In the genomic region with DNA sequence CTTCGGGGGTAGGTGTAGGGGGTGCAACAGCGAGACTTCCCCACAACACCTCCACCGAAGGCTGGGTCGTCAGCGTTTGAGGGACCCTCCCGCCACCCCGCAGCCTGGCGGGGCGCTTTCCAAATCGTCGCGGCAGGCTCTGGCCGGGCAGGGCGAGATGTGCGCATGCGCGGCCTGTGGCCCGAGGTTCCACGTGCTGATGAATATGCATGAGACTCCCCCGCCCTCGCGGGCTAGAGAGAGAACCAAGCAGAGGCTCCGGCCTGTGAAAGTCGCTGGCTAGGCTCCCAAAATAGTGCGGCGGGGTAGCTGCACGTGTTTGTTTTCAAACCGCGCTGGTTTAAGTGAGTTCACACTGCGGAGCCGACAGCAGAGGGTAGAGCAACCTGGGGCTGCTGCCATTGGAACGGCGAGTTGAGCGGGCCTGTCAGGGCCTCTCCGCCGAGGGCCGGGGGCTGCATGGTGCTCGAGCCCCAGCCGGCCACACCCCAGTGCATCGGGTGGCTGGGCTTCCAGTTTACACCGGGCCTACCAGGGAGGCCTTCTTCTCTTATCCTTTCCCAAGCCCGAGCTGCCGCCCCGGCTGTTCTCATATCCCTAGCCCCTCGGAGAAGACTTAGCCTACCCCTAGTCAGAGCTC, we compare ENCODE assay signal across 9 cellular contexts. TPM values are rescaled to one million over a fixed set of nuclear protein-coding genes. Genes with fewer than 3 reads are reported as not detected.
A peak's percentile ranks its signal among the peaks of the same experiment; 100 is the strongest.
DNase-seq lines count a peak whose midpoint lies in the region; TF ChIP-seq lines count a peak whose summit lies in the region.
"Had no signal": no experiment of that assay in that cellular context is flagged by ENCODE, and none has a peak within 500 bp of the region (broad histone marks: within the 10 kb centered on the region; RNA-seq: fewer than 3 reads in every experiment).

No MANE protein-coding gene starts in this region.

- H3K36me3 ChIP-seq in suprapubic skin = no peaks in the 10 kb centered on the region

- intact Hi-C loops in activated CD4-positive, alpha-beta T cell treated with anti-CD3 and anti-CD28 coated beads, Interleukin-2, amount 10 ng/mL, durations not matched to agents 24 days and 14 days (cut with micrococcal nuclease) = loop anchor here (5.0 kb wide), 1 partner anchor 42 kb away; no protein-coding TSS in a partner anchor

- no peak overlapping the region for H3K27ac ChIP-seq in suprapubic skin

- H3K4me1 Mint-ChIP-seq in activated CD4-positive, alpha-beta T cell treated with anti-CD3 and anti-CD28 coated beads, Interleukin-2, amount 10 ng/mL, durations not matched to agents 24 days and 14 days = no peaks in the 10 kb centered on the region

- peaks cover 25% of the 10 kb centered on the region for H3K4me1 ChIP-seq in suprapubic skin

- TF ChIP-seq EP300 in suprapubic skin (IDR thresholded peaks at IDR 0.05) = no peak

- DNase-seq in NCI-H748 (lab: John Stamatoyannopoulos, UW; ENCODE audit: unreplicated experiment) (peak; percentile 62), NCI-H748 treated with DMSO at 0.1 percent for 48 hours (lab: John Stamatoyannopoulos, UW) (no peak), brain pericyte (ENCODE audit: low read depth, low spot score) (peak; percentile 97), left kidney (ENCODE audit: low read depth, low spot score) (peak; percentile 88), suprapubic skin (ENCODE audit: low spot score in 2 of 2) (no peak), GDM1 (lab: John Stamatoyannopoulos, UW) (no peak)
- DNase-seq in stimulated activated CD4-positive, alpha-beta T cell treated with anti-CD3 and anti-CD28 coated beads, Interleukin-4, amount 100 ng/mL, for 24 hours = no peak
- no peak for DNase-seq in activated CD4-positive, alpha-beta T cell treated with anti-CD3 and anti-CD28 coated beads, Interleukin-2, amount 10 ng/mL, durations not matched to agents 24 days and 14 days

- peaks cover 21% of the 10 kb centered on the region for H3K9me3 Mint-ChIP-seq in activated CD4-positive, alpha-beta T cell treated with anti-CD3 and anti-CD28 coated beads, Interleukin-2, amount 10 ng/mL, durations not matched to agents 24 days and 14 days

- no peaks in the 10 kb centered on the region for H3K9me3 ChIP-seq in suprapubic skin

- WGBS in suprapubic skin = 9% methylated on average over 27 of the region's 45 CpGs

- H3K36me3 Mint-ChIP-seq in activated CD4-positive, alpha-beta T cell treated with anti-CD3 and anti-CD28 coated beads, Interleukin-2, amount 10 ng/mL, durations not matched to agents 24 days and 14 days (ENCODE audit: low read depth) = no peaks in the 10 kb centered on the region

- no peak for TF ChIP-seq POLR2A in suprapubic skin (IDR thresholded peaks at IDR 0.05)

- H3K27me3 Mint-ChIP-seq in activated CD4-positive, alpha-beta T cell treated with anti-CD3 and anti-CD28 coated beads, Interleukin-2, amount 10 ng/mL, durations not matched to agents 24 days and 14 days = peaks cover 71% of the 10 kb centered on the region

- peaks cover 100% of the 10 kb centered on the region for H3K27me3 ChIP-seq in suprapubic skin

- H3K4me3 ChIP-seq in suprapubic skin = peak overlapping the region; percentile 35

- H3K27ac Mint-ChIP-seq in activated CD4-positive, alpha-beta T cell treated with anti-CD3 and anti-CD28 coated beads, Interleukin-2, amount 10 ng/mL, durations not matched to agents 24 days and 14 days = no peak overlapping the region
- H3K27ac Mint-ChIP-seq: dendritic cell treated with granulocyte-macrophage colony-stimulating factor and Interleukin-4, amounts not matched to agents 40 ng/mL and 50 ng/mL, for 4 days had no signal

- H3K4me3 Mint-ChIP-seq in activated CD4-positive, alpha-beta T cell treated with anti-CD3 and anti-CD28 coated beads, Interleukin-2, amount 10 ng/mL, durations not matched to agents 24 days and 14 days = no peak overlapping the region
- H3K4me3 Mint-ChIP-seq: dendritic cell treated with granulocyte-macrophage colony-stimulating factor and Interleukin-4, amounts not matched to agents 40 ng/mL and 50 ng/mL, for 4 days had no signal

- TF ChIP-seq CTCF in suprapubic skin (IDR thresholded peaks at IDR 0.05) = no peak

RNA-seq across cellular contexts. Expression of gene ZIC1, which starts 10.0 kb away (rescaled TPM):
- 1 to 10 TPM in 1 of 4 donors, not detected in 3; 3.9 TPM for total RNA-seq in suprapubic skin
- not detected in 2 replicates for total RNA-seq in activated CD4-positive, alpha-beta T cell treated with anti-CD3 and anti-CD28 coated beads, Interleukin-2, amount 10 ng/mL, durations not matched to agents 24 days and 14 days

RNA-seq across cellular contexts. Expression of gene ZIC4, which starts 12.8 kb away (rescaled TPM):
- not detected for total RNA-seq in suprapubic skin
- not detected in 2 replicates for total RNA-seq in activated CD4-positive, alpha-beta T cell treated with anti-CD3 and anti-CD28 coated beads, Interleukin-2, amount 10 ng/mL, durations not matched to agents 24 days and 14 days

Comparison
In these comparisons a context has a peak if more than half of its experiments do, and no peak if none do; other contexts are left out.
1. DNase-seq: peak in NCI-H748 (single experiment), brain pericyte (single experiment) and left kidney (single experiment); none in NCI-H748 treated with DMSO at 0.1 percent for 48 hours (single experiment), suprapubic skin (0 of 2), GDM1 (single experiment), stimulated activated CD4-positive, alpha-beta T cell treated with anti-CD3 and anti-CD28 coated beads, Interleukin-4, amount 100 ng/mL, for 24 hours (single experiment) and activated CD4-positive, alpha-beta T cell treated with anti-CD3 and anti-CD28 coated beads, Interleukin-2, amount 10 ng/mL, durations not matched to agents 24 days and 14 days (single experiment).